18 cellular contexts compared by ENCODE assay signal in genomic region chr17:78997231-78997741, GRCh38. TPM values are rescaled to one million over a fixed set of nuclear protein-coding genes. Genes with fewer than 3 reads are reported as not detected.
DNase-seq lines count a peak whose midpoint lies in the region; ATAC-seq and TF ChIP-seq lines count a peak whose summit lies in the region.
"Had no signal": no experiment of that assay in that cellular context is flagged by ENCODE, and none has a peak within 500 bp of the region (broad histone marks: within the 10 kb centered on the region; RNA-seq: fewer than 3 reads in every experiment).

No MANE protein-coding gene starts in this region.

- H4K12ac ChIP-seq in trophoblast cell (ENCODE audit: low read depth, low read length), result no peak overlapping the region

- peaks cover 30% of the 10 kb centered on the region for H3K36me3 Mint-ChIP-seq in endothelial cell (ENCODE audit: low read depth, unreplicated experiment)

- no CpG with 5 or more reads among the region's 27 CpGs for WGBS in trophoblast cell (ENCODE audit: extremely low coverage, insufficient coverage, insufficient read length)

- H2BK120ac ChIP-seq in trophoblast cell (ENCODE audit: insufficient read depth, low read length, poor library complexity), result no peak overlapping the region

- H3K4me1 ChIP-seq in mucosa of descending colon (ENCODE audit: low read depth) (peaks cover 73% of the 10 kb centered on the region), tibial artery (peaks cover 0 to 48% (median 34%) of the 10 kb centered on the region in 4 donors), trophoblast cell (ENCODE audit: control insufficient read depth in 1 of 2, insufficient read depth in 2 of 2, low read length in 2 of 2) (no peaks in the 10 kb centered on the region)

- H3K14ac ChIP-seq in trophoblast cell (ENCODE audit: low read length), result no peak overlapping the region

- H3K18ac ChIP-seq in trophoblast cell (ENCODE audit: low read length), result no peak overlapping the region

- no peak overlapping the region for H3K9ac ChIP-seq in trophoblast cell (ENCODE audit: low read length)

- H3K79me2 ChIP-seq in trophoblast cell (ENCODE audit: control insufficient read depth, insufficient read depth, low read length, poor library complexity), result no peaks in the 10 kb centered on the region

- H3K27ac ChIP-seq in tibial artery (peak overlapping the region; percentile 67 to 87), trophoblast cell (ENCODE audit: low read depth, low read length) (no peak overlapping the region)
- H3K27ac ChIP-seq: WERI-Rb-1 had no signal

- H4K91ac ChIP-seq in trophoblast cell (ENCODE audit: low read depth, low read length), result no peak overlapping the region

- no peak overlapping the region for H2BK5ac ChIP-seq in trophoblast cell (ENCODE audit: low read depth, low read length, poor library complexity)

- H3K4ac ChIP-seq in trophoblast cell (ENCODE audit: low read depth, low read length), result no peak overlapping the region

- H4K8ac ChIP-seq in trophoblast cell (ENCODE audit: low read depth, low read length), result no peak overlapping the region

- H3K27me3 ChIP-seq in tibial artery, result no peaks in the 10 kb centered on the region
- H3K27me3 ChIP-seq in trophoblast cell (ENCODE audit: insufficient read depth, low read length), result no peaks in the 10 kb centered on the region
- H3K27me3 ChIP-seq: gastroesophageal sphincter had no signal

- H3K4me1 Mint-ChIP-seq in endothelial cell (ENCODE audit: unreplicated experiment), result no peaks in the 10 kb centered on the region
- H3K4me1 Mint-ChIP-seq: mesothelial cell of epicardium had no signal

- no peak overlapping the region for H3K23ac ChIP-seq in trophoblast cell (ENCODE audit: low read length)

- no peak overlapping the region for H3K4me3 ChIP-seq in mucosa of descending colon
- no peak overlapping the region for H3K4me3 ChIP-seq in tibial artery
- H3K4me3 ChIP-seq in trophoblast cell (ENCODE audit: low read depth, low read length), result no peak overlapping the region
- H3K4me3 ChIP-seq: gastroesophageal sphincter had no signal

- no peak overlapping the region for H2AFZ ChIP-seq in trophoblast cell (ENCODE audit: insufficient read depth, low read length, poor library complexity)

- no peak overlapping the region for H2AK5ac ChIP-seq in trophoblast cell (ENCODE audit: low read length)

- H3K4me2 ChIP-seq in trophoblast cell (ENCODE audit: low read length), result no peak overlapping the region

- H3K27ac Mint-ChIP-seq in endothelial cell (ENCODE audit: unreplicated experiment), result no peak overlapping the region
- H3K27ac Mint-ChIP-seq: activated CD4-positive, alpha-beta memory T cell treated with anti-CD3 and anti-CD28 coated beads, Interleukin-2, amount 10 ng/mL, durations not matched to agents 7 days and 5 days; mesothelial cell of epicardium had no signal

- DNase-seq in Right ventricle myocardium inferior (ENCODE audit: missing footprints) (peak; percentile 60), left ventricle myocardium superior (no peak), endothelial cell (ENCODE audit: low spot score) (no peak), mucosa of descending colon (peak; percentile 29 to 55 (median 50)), tibial artery (peak; percentile 17 to 61), trophoblast cell (no peak), NCI-H128 (lab: John Stamatoyannopoulos, UW; ENCODE audit: unreplicated experiment) (no peak)
- DNase-seq: ACHN; activated CD4-positive, alpha-beta memory T cell treated with anti-CD3 and anti-CD28 coated beads, Interleukin-2, amount 10 ng/mL, durations not matched to agents 7 days and 5 days; amniotic stem cell; CD4-positive, alpha-beta memory T cell; cerebellar nuclear complex; DMS79 treated with DMSO at 0.1 percent for 48 hours; stimulated activated naive CD4-positive, alpha-beta T cell treated with Interleukin-2 at 50 U/mL for 16 hours; WERI-Rb-1 had no signal

- intact Hi-C loops in Right ventricle myocardium inferior (cut with DNase I), result no loop called here
- intact Hi-C loops in left ventricle myocardium superior (cut with micrococcal nuclease), result no loop called here
- intact Hi-C loops in mucosa of descending colon (cut with DNase I, micrococcal nuclease), result no loop called here
- intact Hi-C loops in tibial artery (cut with DNase I; ENCODE audit: low total_unique reads), result no loop called here

- H3K9me3 ChIP-seq in mucosa of descending colon (no peaks in the 10 kb centered on the region), tibial artery (no peaks in the 10 kb centered on the region), trophoblast cell (ENCODE audit: insufficient read depth, low read depth, low read length) (peaks cover 7% of the 10 kb centered on the region)
- H3K9me3 ChIP-seq: gastroesophageal sphincter had no signal

- peaks cover 7% of the 10 kb centered on the region for H3K36me3 ChIP-seq in mucosa of descending colon (ENCODE audit: low read depth)
- H3K36me3 ChIP-seq in tibial artery, result peaks cover 14 to 64% (median 47%) of the 10 kb centered on the region in 3 donors
- peaks cover 69 to 83% of the 10 kb centered on the region in 2 experiments for H3K36me3 ChIP-seq in trophoblast cell (ENCODE audit: control insufficient read depth in 1 of 2, insufficient read depth in 2 of 2, low read length in 2 of 2)

- ATAC-seq in Right ventricle myocardium inferior (no peak), left ventricle myocardium superior (no peak), mucosa of descending colon (no peak), GM21825 (IDR thresholded peaks at IDR 0.05; ENCODE audit: unreplicated experiment) (no peak)
- ATAC-seq: gastroesophageal sphincter had no signal

- no peak overlapping the region for H2BK12ac ChIP-seq in trophoblast cell (ENCODE audit: low read length)

- H3K79me1 ChIP-seq in trophoblast cell (ENCODE audit: low read length), result no peaks in the 10 kb centered on the region

- TF ChIP-seq CTCF in endothelial cell (IDR thresholded peaks at IDR 0.05; ENCODE audit: unreplicated experiment), result no peak
- TF ChIP-seq CTCF in mucosa of descending colon (IDR thresholded peaks at IDR 0.05), result no peak
- no peak for TF ChIP-seq CTCF in tibial artery (IDR thresholded peaks at IDR 0.05)

- peaks cover 11% of the 10 kb centered on the region for H3K27me3 Mint-ChIP-seq in endothelial cell (ENCODE audit: unreplicated experiment)
- H3K27me3 Mint-ChIP-seq: activated CD4-positive, alpha-beta memory T cell treated with anti-CD3 and anti-CD28 coated beads, Interleukin-2, amount 10 ng/mL, durations not matched to agents 7 days and 5 days; CD4-positive, alpha-beta memory T cell had no signal

- no peaks in the 10 kb centered on the region for H3K9me3 Mint-ChIP-seq in endothelial cell (ENCODE audit: unreplicated experiment)
- H3K9me3 Mint-ChIP-seq: activated CD4-positive, alpha-beta memory T cell treated with anti-CD3 and anti-CD28 coated beads, Interleukin-2, amount 10 ng/mL, durations not matched to agents 7 days and 5 days; mesothelial cell of epicardium had no signal

- H3K4me3 Mint-ChIP-seq in endothelial cell (ENCODE audit: unreplicated experiment), result peak overlapping the region; percentile 59
- H3K4me3 Mint-ChIP-seq: activated CD4-positive, alpha-beta memory T cell treated with anti-CD3 and anti-CD28 coated beads, Interleukin-2, amount 10 ng/mL, durations not matched to agents 7 days and 5 days; mesothelial cell of epicardium had no signal

RNA-seq across cellular contexts. Expression of gene CANT1, which starts 12.3 kb away (rescaled TPM):
- 31.1 TPM for total RNA-seq in Right ventricle myocardium inferior
- total RNA-seq in left ventricle myocardium superior, result 28.2 TPM
- total RNA-seq in endothelial cell (ENCODE audit: unreplicated experiment), result 81.6 TPM
- 100 to 1,000 TPM; 159 to 376 (median 242) TPM for total RNA-seq in mucosa of descending colon
- polyA plus RNA-seq in trophoblast cell (2013), result 60.8 and 62.9 TPM in 2 replicates

RNA-seq across cellular contexts. Expression of gene LGALS3BP, which starts 17.6 kb away (rescaled TPM):
- total RNA-seq in Right ventricle myocardium inferior, result 611 TPM
- 822 TPM for total RNA-seq in left ventricle myocardium superior
- total RNA-seq in endothelial cell (ENCODE audit: unreplicated experiment), result 12.6 TPM
- 100 to 1,000 TPM; 329 to 838 (median 752) TPM for total RNA-seq in mucosa of descending colon
- polyA plus RNA-seq in trophoblast cell (2013), result 9.1 and 9.3 TPM in 2 replicates

RNA-seq across cellular contexts. Expression of gene C1QTNF1, which starts 26.7 kb away (rescaled TPM):
- 240 TPM for total RNA-seq in Right ventricle myocardium inferior
- total RNA-seq in left ventricle myocardium superior, result 247 TPM
- 0.26 TPM for total RNA-seq in endothelial cell (ENCODE audit: unreplicated experiment)
- 10 to 100 TPM; 16.9 to 33.3 (median 22.1) TPM for total RNA-seq in mucosa of descending colon
- 11.5 and 12.7 TPM in 2 replicates for polyA plus RNA-seq in trophoblast cell (2013)
- total RNA-seq: activated CD4-positive, alpha-beta memory T cell treated with anti-CD3 and anti-CD28 coated beads, Interleukin-2, amount 10 ng/mL, durations not matched to agents 7 days and 5 days; CD4-positive, alpha-beta memory T cell had no signal
- polyA plus RNA-seq: CD4-positive, alpha-beta memory T cell had no signal

Comparison
In these comparisons a context has a peak if more than half of its experiments do, and no peak if none do; other contexts are left out.
1. DNase-seq: peak in Right ventricle myocardium inferior (single experiment), mucosa of descending colon (3 of 3) and tibial artery (2 of 2); none in left ventricle myocardium superior (single experiment), endothelial cell (single experiment), trophoblast cell (0 of 2) and NCI-H128 (single experiment).
2. RNA of gene LGALS3BP, which starts 17.6 kb away (total RNA-seq): 822 TPM in left ventricle myocardium superior (single experiment), 329 to 838 TPM in mucosa of descending colon and 611 TPM in Right ventricle myocardium inferior (single experiment); 12.6 TPM in endothelial cell (single experiment); every median in the first group is over 10 times any median in the second.
3. RNA of gene C1QTNF1, which starts 26.7 kb away (total RNA-seq): 247 TPM in left ventricle myocardium superior (single experiment), 240 TPM in Right ventricle myocardium inferior (single experiment) and 16.9 to 33.3 TPM in mucosa of descending colon; 0.26 TPM in endothelial cell (single experiment); every median in the first group is over 10 times any median in the second.